25 cellular contexts compared by ENCODE assay signal in genomic region chr9:98833090-98833956, GRCh38. TPM values are rescaled to one million over a fixed set of nuclear protein-coding genes. Genes with fewer than 3 reads are reported as not detected.
DNase-seq lines count a peak whose midpoint lies in the region; ATAC-seq and TF ChIP-seq lines count a peak whose summit lies in the region.
"Had no signal": no experiment of that assay in that cellular context is flagged by ENCODE, and none has a peak within 500 bp of the region (broad histone marks: within the 10 kb centered on the region; RNA-seq: fewer than 3 reads in every experiment).

No MANE protein-coding gene starts in this region.

- H3K27me3 ChIP-seq in lung (ENCODE audit: control insufficient read depth, insufficient read depth) = no peaks in the 10 kb centered on the region
- H3K27me3 ChIP-seq: SJCRH30, spleen had no signal

- intact Hi-C loops in Right ventricle myocardium superior (cut with DNase I) = no loop called here
- intact Hi-C loops in cardiac septum (cut with DNase I) = no loop called here

- 68 to 77% methylated on average over 9 of the region's 9 CpGs for WGBS in lung, 2 donors

- ATAC-seq in Right ventricle myocardium superior (ENCODE audit: poor library complexity) (peak; percentile 64), lung (ENCODE audit: insufficient read depth, low FRiP score) (peak; percentile 71)
- ATAC-seq: activated T-cell treated with anti-CD3 and anti-CD28 coated beads, Interleukin-2, amount 50 U/mL, for 72 hours; esophagus mucosa; mucosa of descending colon had no signal

- H3K4me1 ChIP-seq in lung (ENCODE audit: control insufficient read depth in 2 of 2, insufficient read depth in 2 of 2, low read length in 2 of 2) = peaks cover 0 to 2% of the 10 kb centered on the region in 2 donors
- H3K4me1 ChIP-seq: Caco-2, SJCRH30, spleen had no signal

- H3K9me3 ChIP-seq in lung (ENCODE audit: control insufficient read depth in 2 of 2, insufficient read depth in 1 of 2, low read length in 1 of 2) = no peaks in the 10 kb centered on the region
- H3K9me3 ChIP-seq: Caco-2, mucosa of descending colon, SJCRH30, spleen had no signal

- H3K4me3 ChIP-seq in fibroblast of pulmonary artery (replicated peaks; ENCODE audit: low read depth, low read length) = no peak overlapping the region
- H3K4me3 ChIP-seq in lung = no peak overlapping the region
- H3K4me3 ChIP-seq in foreskin fibroblast (ENCODE audit: low read depth in 1 of 2, low read length in 2 of 2) = no peak overlapping the region
- H3K4me3 ChIP-seq: mucosa of descending colon, PC-9, SJCRH30, spleen had no signal

- DNase-seq in Right ventricle myocardium superior (peak; percentile 53), cardiac septum (ENCODE audit: low spot score) (no peak), fibroblast of pulmonary artery (ENCODE audit: low read depth) (peak; percentile 42), lung (ENCODE audit: low spot score) (peak; percentile 72), foreskin fibroblast (no peak), DMS153 treated with DMSO at 0.1 percent for 48 hours (lab: John Stamatoyannopoulos, UW; ENCODE audit: unreplicated experiment) (no peak), HK-2 (ENCODE audit: unreplicated experiment) (no peak), AML-193 (lab: John Stamatoyannopoulos, UW) (no peak)
- DNase-seq: activated CD4-positive, alpha-beta T cell treated with anti-CD3 and anti-CD28 coated beads, Interleukin-2, amount 10 ng/mL, durations not matched to agents 24 days and 14 days; activated T-cell treated with anti-CD3 and anti-CD28 coated beads, Interleukin-2, amount 50 U/mL, for 72 hours; Caco-2; effector CD4-positive, alpha-beta T cell; glutamatergic neuron; Karpas-422; mucosa of descending colon; NCI-H1048; NCI-H1930; PC-9; SJCRH30; spleen; stimulated activated CD4-positive, alpha-beta T cell treated with anti-CD3 and anti-CD28 coated beads, Interleukin-4, amount 100 ng/mL, for 24 hours; stimulated activated naive CD4-positive, alpha-beta T cell treated with Interleukin-2 at 50 U/mL for 16 hours; T-helper 1 cell had no signal

- no peak overlapping the region for H3K27ac ChIP-seq in lung (ENCODE audit: low read depth in 1 of 2, low read length in 1 of 2)
- H3K27ac ChIP-seq: PC-9, SJCRH30, spleen, VCaP had no signal

- TF ChIP-seq CTCF in fibroblast of pulmonary artery (IDR thresholded peaks at IDR 0.05; ENCODE audit: low read length, missing control alignments) (no peak), lung (IDR thresholded peaks at IDR 0.05; ENCODE audit: control extremely low read depth, extremely low read depth) (no peak), foreskin fibroblast (IDR thresholded peaks at IDR 0.05; ENCODE audit: low read depth, low read length) (no peak)

- peaks cover 0 to 3% of the 10 kb centered on the region in 2 donors for H3K36me3 ChIP-seq in lung (ENCODE audit: control insufficient read depth in 2 of 2, insufficient read depth in 2 of 2, low read length in 2 of 2)
- H3K36me3 ChIP-seq: SJCRH30 had no signal

RNA-seq across cellular contexts. Expression of gene GALNT12, which starts 25.9 kb away (rescaled TPM):
- total RNA-seq in Right ventricle myocardium superior = 0.43 TPM
- total RNA-seq in cardiac septum = 0.38 TPM
- 10 to 100 TPM; 26.3 to 35.0 TPM for total RNA-seq in lung
- 10 to 100 TPM in 1 of 2 donors, 1 to 10 TPM in 1; 7.9 to 13.9 TPM for polyA plus RNA-seq in lung

RNA-seq across cellular contexts. Expression of gene ANKS6, which starts 37.0 kb away (rescaled TPM):
- 3.0 TPM for total RNA-seq in Right ventricle myocardium superior
- total RNA-seq in cardiac septum = 7.6 TPM
- 10 to 100 TPM; 25.8 to 35.5 TPM for total RNA-seq in lung
- 10 to 100 TPM; 16.7 to 24.2 TPM for polyA plus RNA-seq in lung

Comparison
In these comparisons a context has a peak if more than half of its experiments do, and no peak if none do; other contexts are left out.
1. DNase-seq: peak in Right ventricle myocardium superior (single experiment), fibroblast of pulmonary artery (single experiment) and lung (single experiment); none in cardiac septum (single experiment), foreskin fibroblast (0 of 2), DMS153 treated with DMSO at 0.1 percent for 48 hours (single experiment), HK-2 (single experiment) and AML-193 (0 of 2).
2. RNA of gene GALNT12, which starts 25.9 kb away (total RNA-seq): 26.3 to 35.0 TPM in lung; 0.43 TPM in Right ventricle myocardium superior (single experiment) and 0.38 TPM in cardiac septum (single experiment); every median in the first group is over 10 times any median in the second.